Comparison of ENCODE assay signal across 1 cellular context in the genomic region with DNA sequence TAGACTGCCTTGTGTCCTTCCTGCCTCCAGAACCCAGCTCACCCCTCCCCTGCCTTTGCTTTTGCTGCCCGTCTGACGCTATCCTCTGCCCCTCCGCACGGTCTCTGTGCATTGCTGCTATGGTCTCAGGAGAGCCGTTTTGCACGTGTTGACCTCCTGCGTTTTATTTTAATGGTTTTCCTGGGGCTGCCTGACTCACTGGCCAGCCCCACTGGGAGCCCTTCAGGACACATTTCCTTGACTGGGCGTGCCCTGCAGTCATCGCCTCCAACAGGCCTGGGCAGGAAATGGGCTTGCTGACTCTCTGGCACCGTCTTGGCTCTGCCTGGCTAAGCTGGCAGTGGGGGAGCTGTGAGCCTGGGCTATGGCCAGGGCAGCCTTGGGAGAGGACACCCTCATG.
TF ChIP-seq lines count a peak whose summit lies in the region.

No MANE protein-coding gene starts in this region.

TF ChIP-seq in HEK293, 187 proteins besides CTCF, POLR2A, EP300 and RAD21 (continued from another document and continues in another):
- TF ChIP-seq ZBTB6 (tag by site-specific recombination; IDR thresholded peaks at IDR 0.05) (no peak), ZNF792 (tag by site-specific recombination; IDR thresholded peaks at IDR 0.05) (no peak), ZNF114 (tag by site-specific recombination; IDR thresholded peaks at IDR 0.05) (no peak), ZNF2 (tag by site-specific recombination; IDR thresholded peaks at IDR 0.05) (no peak), ZNF768 (tag by site-specific recombination; IDR thresholded peaks at IDR 0.05) (no peak), ZNF704 (tag by site-specific recombination; IDR thresholded peaks at IDR 0.05) (no peak), EGR2 (tag by site-specific recombination; IDR thresholded peaks at IDR 0.05; ENCODE audit: low read depth) (no peak), PRDM6 (tag by site-specific recombination; IDR thresholded peaks at IDR 0.05) (no peak), ZIC2 (tag by site-specific recombination; IDR thresholded peaks at IDR 0.05) (peak; percentile 98), OSR2 (tag by site-specific recombination; IDR thresholded peaks at IDR 0.05) (no peak), ZNF416 (tag by site-specific recombination; IDR thresholded peaks at IDR 0.05) (no peak), SP2 (tag by site-specific recombination; IDR thresholded peaks at IDR 0.05) (peak; percentile 28; the same call in 1 of the 2 replicates), ZNF785 (tag by site-specific recombination; IDR thresholded peaks at IDR 0.05) (no peak), RBAK (tag by site-specific recombination; IDR thresholded peaks at IDR 0.05) (no peak), ZNF175 (tag by site-specific recombination; IDR thresholded peaks at IDR 0.05) (no peak), MYNN (tag by site-specific recombination; IDR thresholded peaks at IDR 0.05; ENCODE audit: borderline replicate concordance) (no peak), PRDM1 (tag by site-specific recombination; IDR thresholded peaks at IDR 0.05) (no peak), ZNF843 (tag by site-specific recombination; IDR thresholded peaks at IDR 0.05) (no peak), KLF17 (tag by site-specific recombination; IDR thresholded peaks at IDR 0.05) (peak; percentile 77), MEIS1 (CRISPR knock-in tag; IDR thresholded peaks at IDR 0.05; ENCODE audit: borderline replicate concordance) (no peak), SCRT2 (tag by site-specific recombination; IDR thresholded peaks at IDR 0.05) (no peak), ZNF658 (tag by site-specific recombination; IDR thresholded peaks at IDR 0.05) (no peak), ZNF274 (IDR thresholded peaks at IDR 0.05; ENCODE audit: low read length) (no peak), ZNF274 (tag by site-specific recombination; IDR thresholded peaks at IDR 0.05; ENCODE audit: borderline replicate concordance) (no peak), ZNF830 (tag by site-specific recombination; IDR thresholded peaks at IDR 0.05; ENCODE audit: low read depth) (no peak), SALL2 (tag by site-specific recombination; IDR thresholded peaks at IDR 0.05; ENCODE audit: borderline replicate concordance) (no peak), WT1 (tag by site-specific recombination; IDR thresholded peaks at IDR 0.05) (no peak), ZNF324 (tag by site-specific recombination; IDR thresholded peaks at IDR 0.05) (no peak), GLIS1 (tag by site-specific recombination; IDR thresholded peaks at IDR 0.05) (peak; percentile 90), ZNF747 (tag by site-specific recombination; IDR thresholded peaks at IDR 0.05) (no peak), ZNF394 (tag by site-specific recombination; IDR thresholded peaks at IDR 0.05; ENCODE audit: borderline replicate concordance) (no peak), BCL11A (tag by site-specific recombination; IDR thresholded peaks at IDR 0.05; ENCODE audit: low read depth) (no peak), MZF1 (tag by site-specific recombination; IDR thresholded peaks at IDR 0.05; ENCODE audit: borderline replicate concordance) (no peak), ZNF16 (tag by site-specific recombination; IDR thresholded peaks at IDR 0.05; ENCODE audit: low read depth) (no peak), ZNF223 (tag by site-specific recombination; IDR thresholded peaks at IDR 0.05) (no peak), PATZ1 (tag by site-specific recombination; IDR thresholded peaks at IDR 0.05) (peak; percentile 64; the same call in 1 of the 2 replicates), ZNF48 (tag by site-specific recombination; IDR thresholded peaks at IDR 0.05) (no peak), ZBTB49 (tag by site-specific recombination; IDR thresholded peaks at IDR 0.05; ENCODE audit: low read depth) (no peak), ZEB2 (tag by site-specific recombination; IDR thresholded peaks at IDR 0.05) (0 out of 2 replicates have a peak, but pooled peaks have one; percentile 27), ATF2 (tag by site-specific recombination; IDR thresholded peaks at IDR 0.05; ENCODE audit: low read depth) (no peak), YY1 (tag by site-specific recombination; IDR thresholded peaks at IDR 0.05) (no peak), ZNF624 (tag by site-specific recombination; IDR thresholded peaks at IDR 0.05) (no peak), ZNF558 (tag by site-specific recombination; IDR thresholded peaks at IDR 0.05) (no peak), ZNF600 (tag by site-specific recombination; IDR thresholded peaks at IDR 0.05) (peak; percentile 67; the same call in 1 of the 2 replicates), ZNF354C (tag by site-specific recombination; IDR thresholded peaks at IDR 0.05; ENCODE audit: borderline replicate concordance, low read depth) (no peak), KLF7 (tag by site-specific recombination; IDR thresholded peaks at IDR 0.05; ENCODE audit: borderline replicate concordance) (no peak), ZNF184 (tag by site-specific recombination; IDR thresholded peaks at IDR 0.05) (no peak)
- TF ChIP-seq, protein P1, sequence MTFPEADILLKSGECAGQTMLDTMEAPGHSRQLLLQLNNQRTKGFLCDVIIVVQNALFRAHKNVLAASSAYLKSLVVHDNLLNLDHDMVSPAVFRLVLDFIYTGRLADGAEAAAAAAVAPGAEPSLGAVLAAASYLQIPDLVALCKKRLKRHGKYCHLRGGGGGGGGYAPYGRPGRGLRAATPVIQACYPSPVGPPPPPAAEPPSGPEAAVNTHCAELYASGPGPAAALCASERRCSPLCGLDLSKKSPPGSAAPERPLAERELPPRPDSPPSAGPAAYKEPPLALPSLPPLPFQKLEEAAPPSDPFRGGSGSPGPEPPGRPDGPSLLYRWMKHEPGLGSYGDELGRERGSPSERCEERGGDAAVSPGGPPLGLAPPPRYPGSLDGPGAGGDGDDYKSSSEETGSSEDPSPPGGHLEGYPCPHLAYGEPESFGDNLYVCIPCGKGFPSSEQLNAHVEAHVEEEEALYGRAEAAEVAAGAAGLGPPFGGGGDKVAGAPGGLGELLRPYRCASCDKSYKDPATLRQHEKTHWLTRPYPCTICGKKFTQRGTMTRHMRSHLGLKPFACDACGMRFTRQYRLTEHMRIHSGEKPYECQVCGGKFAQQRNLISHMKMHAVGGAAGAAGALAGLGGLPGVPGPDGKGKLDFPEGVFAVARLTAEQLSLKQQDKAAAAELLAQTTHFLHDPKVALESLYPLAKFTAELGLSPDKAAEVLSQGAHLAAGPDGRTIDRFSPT (tag by site-specific recombination; IDR thresholded peaks at IDR 0.05) = no peak
- TF ChIP-seq, protein P2, sequence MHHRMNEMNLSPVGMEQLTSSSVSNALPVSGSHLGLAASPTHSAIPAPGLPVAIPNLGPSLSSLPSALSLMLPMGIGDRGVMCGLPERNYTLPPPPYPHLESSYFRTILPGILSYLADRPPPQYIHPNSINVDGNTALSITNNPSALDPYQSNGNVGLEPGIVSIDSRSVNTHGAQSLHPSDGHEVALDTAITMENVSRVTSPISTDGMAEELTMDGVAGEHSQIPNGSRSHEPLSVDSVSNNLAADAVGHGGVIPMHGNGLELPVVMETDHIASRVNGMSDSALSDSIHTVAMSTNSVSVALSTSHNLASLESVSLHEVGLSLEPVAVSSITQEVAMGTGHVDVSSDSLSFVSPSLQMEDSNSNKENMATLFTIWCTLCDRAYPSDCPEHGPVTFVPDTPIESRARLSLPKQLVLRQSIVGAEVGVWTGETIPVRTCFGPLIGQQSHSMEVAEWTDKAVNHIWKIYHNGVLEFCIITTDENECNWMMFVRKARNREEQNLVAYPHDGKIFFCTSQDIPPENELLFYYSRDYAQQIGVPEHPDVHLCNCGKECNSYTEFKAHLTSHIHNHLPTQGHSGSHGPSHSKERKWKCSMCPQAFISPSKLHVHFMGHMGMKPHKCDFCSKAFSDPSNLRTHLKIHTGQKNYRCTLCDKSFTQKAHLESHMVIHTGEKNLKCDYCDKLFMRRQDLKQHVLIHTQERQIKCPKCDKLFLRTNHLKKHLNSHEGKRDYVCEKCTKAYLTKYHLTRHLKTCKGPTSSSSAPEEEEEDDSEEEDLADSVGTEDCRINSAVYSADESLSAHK (tag by site-specific recombination; IDR thresholded peaks at IDR 0.05) = no peak
